Comparison of ENCODE assay signal across 7 cellular contexts in the genomic region with DNA sequence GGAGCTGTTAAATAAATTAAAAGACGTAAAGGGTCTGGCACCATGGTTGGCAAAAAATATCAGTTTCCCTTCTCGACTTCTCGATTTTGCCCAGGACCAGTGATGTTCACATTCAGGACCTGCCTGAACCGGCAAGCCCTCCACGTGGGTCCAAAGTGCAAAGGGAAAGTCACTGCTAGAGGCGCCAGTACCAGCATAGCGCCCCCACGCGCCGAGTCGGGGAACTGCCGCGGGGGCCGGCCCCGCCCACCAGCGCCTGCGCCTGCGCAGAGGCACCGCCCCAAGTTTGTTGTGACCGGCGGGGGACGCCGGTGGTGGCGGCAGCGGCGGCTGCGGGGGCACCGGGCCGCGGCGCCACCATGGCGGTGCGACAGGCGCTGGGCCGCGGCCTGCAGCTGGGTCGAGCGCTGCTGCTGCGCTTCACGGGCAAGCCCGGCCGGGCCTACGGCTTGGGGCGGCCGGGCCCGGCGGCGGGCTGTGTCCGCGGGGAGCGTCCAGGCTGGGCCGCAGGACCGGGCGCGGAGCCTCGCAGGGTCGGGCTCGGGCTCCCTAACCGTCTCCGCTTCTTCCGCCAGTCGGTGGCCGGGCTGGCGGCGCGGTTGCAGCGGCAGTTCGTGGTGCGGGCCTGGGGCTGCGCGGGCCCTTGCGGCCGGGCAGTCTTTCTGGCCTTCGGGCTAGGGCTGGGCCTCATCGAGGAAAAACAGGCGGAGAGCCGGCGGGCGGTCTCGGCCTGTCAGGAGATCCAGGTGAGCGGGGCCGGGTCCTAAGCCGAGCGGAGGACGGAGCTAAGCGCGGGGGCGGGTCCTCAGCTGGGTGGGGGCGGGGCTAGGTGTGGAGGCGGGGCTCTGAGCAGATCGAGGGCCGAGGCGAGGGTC. TPM values are rescaled to one million over a fixed set of nuclear protein-coding genes. Genes with fewer than 3 reads are reported as not detected.
A peak's percentile ranks its signal among the peaks of the same experiment; 100 is the strongest.
DNase-seq lines count a peak whose midpoint lies in the region; ATAC-seq, FAIRE-seq and TF ChIP-seq lines count a peak whose summit lies in the region.

A gene (plus strand): TSS at position 269 of the 875 bp plus-strand sequence. CDS start 91 bp downstream, at position 360.

- peaks cover 22% of the 10 kb centered on the region for H3K4me1 ChIP-seq in lower lobe of right lung

- DNase-seq in GM18507 (ENCODE audit: extremely low spot score, insufficient read length, low read depth) (peak; percentile 79), NCI-H748 treated with DMSO at 0.1 percent for 48 hours (lab: John Stamatoyannopoulos, UW) (peak; percentile 51), lower lobe of right lung (peak; percentile 87)
- peak; percentile 44 to 76 for DNase-seq in activated CD8-positive, alpha-beta memory T cell treated with anti-CD3 and anti-CD28 coated beads for 1 hour (ENCODE audit: extremely low read depth in 1 of 2, low read depth in 1 of 2)
- DNase-seq in effector CD4-positive, alpha-beta T cell, result peak; percentile 78
- peak; percentile 53 to 92 (median 82) for DNase-seq in stimulated activated CD4-positive, alpha-beta T cell treated with anti-CD3 and anti-CD28 coated beads, TNF-alpha, amount 100 ng/mL, for 1 hour (ENCODE audit: low read depth in 3 of 3, low spot score in 1 of 3)

- peak; percentile 21 for FAIRE-seq in GM18507 (lab: Jason Lieb, UNC)

- no peaks in the 10 kb centered on the region for H3K27me3 ChIP-seq in lower lobe of right lung (ENCODE audit: low read depth)

- ATAC-seq in HG03439 (IDR thresholded peaks at IDR 0.05; ENCODE audit: unreplicated experiment) (peak; percentile 59), lower lobe of right lung (peak; percentile 95 to 98)

- peak within 1 kb of the TSS; percentile 90 for H3K27ac ChIP-seq in lower lobe of right lung

- peak; percentile 98 for TF ChIP-seq CTCF in lower lobe of right lung (IDR thresholded peaks at IDR 0.05)

- H3K36me3 ChIP-seq in lower lobe of right lung, result peaks cover 22% of the 10 kb centered on the region

- H3K9me3 ChIP-seq in lower lobe of right lung, result no peaks in the 10 kb centered on the region

- intact Hi-C loops in lower lobe of right lung (cut with DNase I), result no loop called here

- H3K4me3 ChIP-seq in lower lobe of right lung, result peak within 1 kb of the TSS; percentile 93

RNA-seq across cellular contexts. Expression of the gene that starts here (rescaled TPM):
- 57.2 TPM for total RNA-seq in lower lobe of right lung

Comparison
In these comparisons a context has a peak if more than half of its experiments do, and no peak if none do; other contexts are left out.
1. Peak in every context shown above with its lines: DNase-seq, ATAC-seq, H3K4me3 ChIP-seq and H3K27ac ChIP-seq.